In the genomic region with DNA sequence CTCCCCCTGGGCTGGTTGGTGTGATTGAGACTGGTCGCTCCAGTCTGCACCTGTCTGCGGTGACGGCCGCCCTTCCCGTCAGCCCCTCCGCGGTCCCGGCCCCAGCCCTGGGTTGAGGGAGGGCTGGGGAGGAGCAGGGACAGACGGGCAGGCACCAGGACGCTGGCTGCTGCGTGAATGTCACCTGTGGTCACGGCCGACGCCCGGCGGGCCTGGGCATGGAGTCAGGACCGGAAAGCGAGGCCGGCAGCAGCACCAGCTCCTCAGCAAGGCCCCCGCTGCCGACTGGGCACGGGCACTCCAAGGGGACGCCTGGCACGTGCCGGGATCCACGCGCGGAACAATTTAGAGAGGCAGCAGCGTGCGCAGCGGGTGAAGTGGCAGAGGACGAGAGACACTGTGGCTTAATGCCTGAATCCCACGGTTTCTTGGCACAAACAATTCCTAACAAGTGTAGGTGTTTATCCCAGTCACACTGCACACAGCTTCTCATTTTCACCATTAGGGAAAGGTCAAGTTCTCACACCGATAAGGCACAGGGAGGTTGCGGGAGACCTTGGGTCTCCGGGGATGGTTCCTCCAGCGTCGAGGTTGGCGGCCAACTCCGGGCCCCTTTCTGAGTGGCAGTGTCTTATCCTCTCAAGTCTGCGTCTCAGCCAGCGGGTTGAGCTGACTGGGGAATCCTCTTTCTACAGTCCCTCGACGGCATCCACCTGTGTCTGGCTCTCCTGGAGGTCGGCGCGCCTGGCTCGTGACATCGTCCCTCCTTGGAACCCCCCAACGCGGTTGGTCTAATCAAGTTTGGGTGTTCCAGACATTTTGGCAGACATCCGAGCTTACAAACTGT, we compare ENCODE assay signal across 20 cellular contexts.
"Had no signal": no experiment of that assay in that cellular context is flagged by ENCODE, and none has a peak within 500 bp of the region (broad histone marks: within the 10 kb centered on the region; RNA-seq: fewer than 3 reads in every experiment).

No MANE protein-coding gene starts in this region.

- DNase-seq: effector CD4-positive, alpha-beta T cell; endodermal cell; erythroblast; foreskin keratinocyte; hypothalamus; mesenchymal stem cell; midbrain; posterior cingulate gyrus; sigmoid colon; stimulated activated CD4-positive, alpha-beta T cell treated with anti-CD3 and anti-CD28 coated beads, Interleukin-2, amount 100 ng/mL, for 24 hours; stimulated activated naive CD4-positive, alpha-beta T cell; trophoblast cell had no signal

- H3K27ac ChIP-seq: coronary artery, foreskin keratinocyte, left lung, sigmoid colon, skin epidermis had no signal

- ATAC-seq: foreskin keratinocyte had no signal

- H3K36me3 ChIP-seq: heart left ventricle, left lung, sigmoid colon had no signal

- H3K4me3 Mint-ChIP-seq: endodermal cell; natural killer cell treated with Interleukin-12 subunit alpha and Interleukin-12 subunit beta and Interleukin-15 and Interleukin-18, amount 100 ng/mL, for 72 hours had no signal

- H3K4me1 ChIP-seq: foreskin keratinocyte, left lung, sigmoid colon had no signal

- H3K9me3 Mint-ChIP-seq: endodermal cell; natural killer cell treated with Interleukin-12 subunit alpha and Interleukin-12 subunit beta and Interleukin-15 and Interleukin-18, amount 100 ng/mL, for 72 hours had no signal

- H3K9me3 ChIP-seq: heart left ventricle, left lung, sigmoid colon had no signal

- H3K27me3 ChIP-seq: foreskin keratinocyte had no signal

- H3K36me3 Mint-ChIP-seq: natural killer cell treated with Interleukin-12 subunit alpha and Interleukin-12 subunit beta and Interleukin-15 and Interleukin-18, amount 100 ng/mL, for 72 hours had no signal

- FAIRE-seq: endothelial cell of umbilical vein, islet of Langerhans had no signal

- H3K4me3 ChIP-seq: coronary artery, heart left ventricle, left lung, lung, sigmoid colon, skin epidermis had no signal

- H3K27ac Mint-ChIP-seq: endodermal cell; natural killer cell treated with Interleukin-12 subunit alpha and Interleukin-12 subunit beta and Interleukin-15 and Interleukin-18, amount 100 ng/mL, for 72 hours had no signal
